Comparison of ENCODE assay signal across 1 cellular context in genomic region chr16:72818286-72818845, GRCh38.
TF ChIP-seq lines count a peak whose summit lies in the region.

No MANE protein-coding gene starts in this region.

TF ChIP-seq in IMR-90, 13 proteins besides CTCF, POLR2A, EP300 and RAD21 (continued from another document):
- no peak for TF ChIP-seq USF2 (IDR thresholded peaks at IDR 0.05; ENCODE audit: low read depth, low read length)
